8 cellular contexts compared by ENCODE assay signal in the genomic region with DNA sequence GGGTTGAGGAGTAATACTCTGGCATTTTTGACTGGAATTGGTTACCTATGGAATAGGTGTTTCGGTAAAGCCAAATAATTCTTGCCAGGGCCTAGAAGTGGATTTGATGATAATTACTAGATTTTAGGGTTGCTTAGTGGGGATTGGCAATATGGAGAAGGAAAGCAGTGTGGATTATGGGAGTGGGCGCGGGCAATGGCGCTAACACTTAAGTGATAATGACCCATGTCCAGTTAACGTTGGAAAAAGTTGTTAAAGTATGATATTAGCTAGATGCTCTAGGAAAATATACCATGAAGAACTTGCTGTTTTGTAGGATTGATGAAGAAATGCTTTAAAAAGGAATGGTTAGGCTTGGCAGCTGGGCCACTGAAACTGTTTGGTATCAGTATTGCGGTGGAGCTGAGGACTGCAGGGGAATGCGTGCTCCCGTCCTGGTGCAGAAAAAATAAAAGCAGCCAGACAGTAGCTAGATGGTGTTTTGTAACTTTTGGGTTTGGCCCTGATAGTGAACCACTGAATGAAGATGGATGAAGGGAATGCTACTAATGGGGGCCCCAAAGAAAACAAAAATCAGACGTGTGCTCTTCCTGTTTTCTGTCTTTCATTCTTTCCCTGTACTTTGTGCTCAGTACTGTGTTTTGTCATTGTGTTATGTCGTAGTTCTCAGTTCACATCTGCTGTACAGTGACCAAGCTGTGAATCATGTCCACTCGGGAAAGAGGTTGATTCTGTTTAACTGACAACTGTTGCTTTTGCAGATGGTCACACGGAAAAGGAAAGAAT. TPM values are rescaled to one million over a fixed set of nuclear protein-coding genes. Genes with fewer than 3 reads are reported as not detected.
DNase-seq lines count a peak whose midpoint lies in the region; ATAC-seq and TF ChIP-seq lines count a peak whose summit lies in the region.

No MANE protein-coding gene starts in this region.

- peak in 7 of 8 donors; percentile 24 to 81 (median 62) for ATAC-seq in heart right ventricle

- 7 to 10% methylated on average over 12 of the region's 12 CpGs for WGBS in heart right ventricle, 2 donors

- H3K36me3 Mint-ChIP-seq in progenitor cell of endocrine pancreas (ENCODE audit: insufficient read depth), result peaks cover 2% of the 10 kb centered on the region

- H3K4me1 ChIP-seq in heart right ventricle, result peaks cover 0 to 29% (median 17%) of the 10 kb centered on the region in 9 donors

- TF ChIP-seq CTCF in heart right ventricle (IDR thresholded peaks at IDR 0.05) (peak in 5 of 9 donors; percentile 1 to 28 (median 19)), progenitor cell of endocrine pancreas (IDR thresholded peaks at IDR 0.05; ENCODE audit: unreplicated experiment) (peak; percentile 43)

- H3K36me3 ChIP-seq in heart right ventricle, result no peaks in the 10 kb centered on the region

- DNase-seq in NCI-H510A treated with DMSO at 0.1 percent for 48 hours (lab: John Stamatoyannopoulos, UW) (peak; percentile 33), NCI-H510A (lab: John Stamatoyannopoulos, UW) (no peak), HEK293T (ENCODE audit: extremely low spot score) (peak; percentile 45), NCI-H526 (lab: John Stamatoyannopoulos, UW) (peak; percentile 20 to 39), heart right ventricle (peak in 1 of 2 donors; percentile 17), progenitor cell of endocrine pancreas (ENCODE audit: low spot score, unreplicated experiment) (no peak), foreskin melanocyte (no peak)
- DNase-seq in activated naive CD4-positive, alpha-beta T cell treated with anti-CD3 and anti-CD28 coated beads, Interleukin-2, amount 50 U/mL, for 16 hours, result peak; percentile 15

- CTCF ChIA-PET in HEK293T (lab: Yijun Ruan, JAX), result interaction anchor here (1.3 kb wide), 1 partner anchor 13 kb away, joined by 6 read pairs; no protein-coding TSS in a partner anchor

- H3K9me3 Mint-ChIP-seq in progenitor cell of endocrine pancreas (ENCODE audit: low read depth), result peaks cover 2% of the 10 kb centered on the region

- H3K27ac Mint-ChIP-seq in progenitor cell of endocrine pancreas, result peak overlapping the region; percentile 5

- H3K27me3 Mint-ChIP-seq in progenitor cell of endocrine pancreas, result no peaks in the 10 kb centered on the region

- H3K4me1 Mint-ChIP-seq in progenitor cell of endocrine pancreas (ENCODE audit: low read depth), result peaks cover 47% of the 10 kb centered on the region

- intact Hi-C loops in heart right ventricle (cut with DNase I), result loop anchor here in 2 of 10 donors (10.0 kb wide), 2 partner anchors 96 to 274 kb away; a partner anchor contains a TSS

- POLR2A ChIA-PET in HEK293T (lab: Yijun Ruan, JAX), result interaction anchor here (0.9 to 2.8 kb wide), 7 partner anchors 10 to 96 kb away, joined by 3 to 14 read pairs (median 5); no protein-coding TSS in a partner anchor

- peak overlapping the region; percentile 76 to 89 (median 82) for H3K4me3 ChIP-seq in heart right ventricle

- peak overlapping the region in 8 of 10 donors; percentile 49 to 87 (median 64) for H3K27ac ChIP-seq in heart right ventricle

- H3K27me3 ChIP-seq in heart right ventricle, result peaks cover 0 to 4% (median 0%) of the 10 kb centered on the region in 7 donors

- no peaks in the 10 kb centered on the region for H3K9me3 ChIP-seq in heart right ventricle

- H3K4me3 Mint-ChIP-seq in progenitor cell of endocrine pancreas (ENCODE audit: low read depth), result peak overlapping the region; percentile 93

TF ChIP-seq in HEK293T, 16 proteins besides CTCF, POLR2A, EP300 and RAD21:
- TF ChIP-seq ZNF384 (IDR thresholded peaks at IDR 0.05) (no peak), TARDBP (IDR thresholded peaks at IDR 0.05) (no peak)

RNA-seq across cellular contexts. Expression of a gene that starts 0.9 kb away (rescaled TPM):
- total RNA-seq in heart right ventricle (10 to 100 TPM; 12.6 to 19.3 (median 13.8) TPM), progenitor cell of endocrine pancreas (34.3 and 35.3 TPM in 2 replicates)
- polyA plus RNA-seq in heart right ventricle, result 1 to 10 TPM; 5.6 to 9.6 TPM

Comparison
In these comparisons a context has a peak if more than half of its experiments do, and no peak if none do; other contexts are left out.
1. DNase-seq: peak in NCI-H510A treated with DMSO at 0.1 percent for 48 hours (single experiment), HEK293T (single experiment), NCI-H526 (2 of 2) and activated naive CD4-positive, alpha-beta T cell treated with anti-CD3 and anti-CD28 coated beads, Interleukin-2, amount 50 U/mL, for 16 hours (single experiment); none in NCI-H510A (single experiment), progenitor cell of endocrine pancreas (single experiment) and foreskin melanocyte (single experiment).